In the genomic region with DNA sequence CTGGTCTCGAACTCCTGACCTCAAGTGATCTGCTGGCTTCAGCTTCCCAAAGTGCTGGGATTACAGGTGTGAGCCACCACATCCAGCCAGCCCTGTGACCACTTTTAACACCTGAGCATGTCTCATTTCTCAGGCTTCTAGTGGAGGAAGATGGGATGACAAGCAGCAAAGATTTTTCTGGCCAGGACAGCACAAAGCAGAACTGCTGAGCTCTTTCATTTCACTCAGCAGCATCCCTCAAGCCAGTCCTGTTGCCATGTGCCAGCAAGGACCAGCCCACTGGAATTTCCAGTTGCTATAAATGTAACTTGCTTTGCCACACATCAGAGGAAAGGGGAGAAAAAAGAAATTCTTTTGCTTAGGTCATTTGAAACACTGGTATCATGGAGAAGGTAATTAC, we compare ENCODE assay signal across 18 cellular contexts.
DNase-seq lines count a peak whose midpoint lies in the region; ATAC-seq and TF ChIP-seq lines count a peak whose summit lies in the region.
"Had no signal": no experiment of that assay in that cellular context is flagged by ENCODE, and none has a peak within 500 bp of the region (broad histone marks: within the 10 kb centered on the region; RNA-seq: fewer than 3 reads in every experiment).

No MANE protein-coding gene starts in this region.

- H3K4me1 ChIP-seq in GM23248 (ENCODE audit: insufficient read depth) (peaks cover 15% of the 10 kb centered on the region; the same call in 1 of the 2 replicates), adipocyte (ENCODE audit: control insufficient read depth, insufficient read depth, low read length) (no peaks in the 10 kb centered on the region)
- H3K4me1 ChIP-seq: upper lobe of right lung had no signal

- no peak for ATAC-seq in HG02840 (IDR thresholded peaks at IDR 0.05; ENCODE audit: low FRiP score, unreplicated experiment)
- ATAC-seq: stimulated activated memory B cell treated with anti-CD40 and anti-IgM and Interleukin-4, amounts not matched to agents 10 μg/mL and 1 μg/mL and 100 μg/mL, for 72 hours; upper lobe of right lung had no signal

- no peaks in the 10 kb centered on the region for H3K36me3 ChIP-seq in GM23248 (ENCODE audit: low read depth)
- no peaks in the 10 kb centered on the region for H3K36me3 ChIP-seq in adipocyte (ENCODE audit: control insufficient read depth, insufficient read depth, low read length, severe bottlenecking)
- H3K36me3 ChIP-seq: upper lobe of right lung had no signal

- H4K20me1 ChIP-seq in GM23248 (ENCODE audit: insufficient read depth) = no peaks in the 10 kb centered on the region

- H3K27me3 ChIP-seq in GM23248 (replicated peaks; ENCODE audit: insufficient read depth) (no peaks in the 10 kb centered on the region), adipocyte (replicated peaks; ENCODE audit: control insufficient read depth, insufficient read depth, low read length) (no peaks in the 10 kb centered on the region)
- H3K27me3 ChIP-seq: upper lobe of right lung had no signal

- WGBS in GM23248 (ENCODE audit: low coverage in 1 of 2, low lambda C conversion rate in 2 of 2, missing lambda C conversion rate in 2 of 2), 2 experiments = 100% methylated on average over 1 of the region's 1 CpG; no CpG with 5 or more reads in 1 of the 2 experiments

- H2AFZ ChIP-seq in GM23248 = no peak overlapping the region

- no peak overlapping the region for H3K27ac ChIP-seq in GM23248
- H3K27ac ChIP-seq: HL-60, upper lobe of right lung had no signal

- peaks cover 26% of the 10 kb centered on the region; the same call in 1 of the 2 replicates for H3K79me2 ChIP-seq in GM23248 (ENCODE audit: insufficient read depth)

- TF ChIP-seq CTCF in GM12864 (IDR thresholded peaks at IDR 0.05; ENCODE audit: low read depth, low read length, missing control alignments) (peak; percentile 26), GM13977 (IDR thresholded peaks at IDR 0.05; ENCODE audit: extremely low read depth, insufficient read depth, missing control alignments) (no peak)

- no peaks in the 10 kb centered on the region for H3K9me2 ChIP-seq in GM23248 (ENCODE audit: insufficient read depth)

- no peak overlapping the region for H3K9ac ChIP-seq in GM23248
- H3K9ac ChIP-seq in adipocyte (ENCODE audit: low read length) = no peak overlapping the region

- in situ Hi-C loops in GM23248 (cut with MboI) (no loop called here), GM13977 (cut with MboI; ENCODE audit: low pct_unique_long_range_greater_than_20kb, low sequenced_read_pairs, unreplicated experiment) (no loop called here)

- H3K4me3 ChIP-seq in GM12864 (ENCODE audit: low read depth, low read length) (no peak overlapping the region), GM23248 (no peak overlapping the region), adipocyte (ENCODE audit: low read length) (no peak overlapping the region)
- H3K4me3 ChIP-seq: upper lobe of right lung had no signal

- DNase-seq in GM12864 (ENCODE audit: low read depth) = no peak
- DNase-seq in GM23248 = peak; percentile 34
- DNase-seq in adipocyte (ENCODE audit: low read depth) = peak; percentile 24
- DNase-seq in iris pigment epithelial cell (ENCODE audit: low read depth) = peak; percentile 12
- no peak for DNase-seq in dedifferentiated amniotic fluid mesenchymal stem cell (ENCODE audit: extremely low spot score)
- no peak for DNase-seq in GM13977 (ENCODE audit: low spot score)
- DNase-seq in NCI-H748 (lab: John Stamatoyannopoulos, UW; ENCODE audit: unreplicated experiment) = no peak
- DNase-seq: activated CD4-positive, alpha-beta T cell treated with anti-CD3 and anti-CD28 coated beads, Interleukin-2, amount 10 ng/mL, durations not matched to agents 7 days and 5 days; H9; Karpas-422; mesenchymal stem cell; NCI-H187; NCI-H748 treated with DMSO at 0.1 percent for 48 hours; T-helper 9 cell; upper lobe of right lung had no signal

- no peaks in the 10 kb centered on the region for H3F3A ChIP-seq in GM23248 (ENCODE audit: insufficient read depth)

- H3K9me3 ChIP-seq in GM23248 (ENCODE audit: low read depth) (no peaks in the 10 kb centered on the region), adipocyte (ENCODE audit: control insufficient read depth, low read length) (no peaks in the 10 kb centered on the region)
- H3K9me3 ChIP-seq: upper lobe of right lung had no signal

- no peak overlapping the region for H3K4me2 ChIP-seq in GM23248 (ENCODE audit: unreplicated experiment)

Comparison
In these comparisons a context has a peak if more than half of its experiments do, and no peak if none do; other contexts are left out.
1. DNase-seq: peak in GM23248 (single experiment), adipocyte (single experiment) and iris pigment epithelial cell (single experiment); none in GM12864 (single experiment), dedifferentiated amniotic fluid mesenchymal stem cell (single experiment), GM13977 (single experiment) and NCI-H748 (single experiment).